17 cellular contexts compared by ENCODE assay signal in the genomic region with DNA sequence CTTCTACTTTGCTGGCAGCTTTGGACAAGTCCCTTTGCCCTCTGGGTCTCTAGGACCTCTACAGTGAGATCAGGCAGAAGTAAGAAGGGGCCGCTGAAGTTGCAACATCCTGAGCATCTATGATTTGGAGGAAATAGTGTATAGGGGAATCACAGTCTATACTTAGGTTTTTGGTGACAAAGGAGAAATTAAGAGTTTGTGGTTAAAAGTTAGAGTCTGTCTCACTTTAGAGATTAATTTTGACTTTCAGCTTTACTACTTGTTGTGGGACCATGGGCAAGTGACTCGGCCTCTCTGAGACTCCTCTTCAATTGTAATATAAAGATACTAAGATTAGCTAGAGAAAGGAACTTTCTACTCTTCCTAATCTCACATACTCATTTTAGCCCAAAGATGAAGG. TPM values are rescaled to one million over a fixed set of nuclear protein-coding genes. Genes with fewer than 3 reads are reported as not detected.
DNase-seq lines count a peak whose midpoint lies in the region; ATAC-seq and FAIRE-seq lines count a peak whose summit lies in the region.
"Had no signal": no experiment of that assay in that cellular context is flagged by ENCODE, and none has a peak within 500 bp of the region (broad histone marks: within the 10 kb centered on the region; RNA-seq: fewer than 3 reads in every experiment).

No MANE protein-coding gene starts in this region.

- peaks cover 3% of the 10 kb centered on the region for H3K36me3 Mint-ChIP-seq in activated naive CD8-positive, alpha-beta T cell treated with anti-CD3 and anti-CD28 coated beads, Interleukin-2, amount 50 U/mL, for 24 hours (ENCODE audit: low read depth)
- peaks cover 3% of the 10 kb centered on the region for H3K36me3 Mint-ChIP-seq in activated naive CD8-positive, alpha-beta T cell treated with anti-CD3 and anti-CD28 coated beads for 36 hours
- H3K36me3 Mint-ChIP-seq in activated T-helper 17 cell treated with anti-CD3 and anti-CD28 coated beads, Interleukin-2, amount 50 U/mL, for 72 hours (ENCODE audit: low read depth): no peaks in the 10 kb centered on the region
- H3K36me3 Mint-ChIP-seq: CD8-positive, alpha-beta T cell had no signal

- H3K4me1 Mint-ChIP-seq in activated naive CD8-positive, alpha-beta T cell treated with anti-CD3 and anti-CD28 coated beads, Interleukin-2, amount 50 U/mL, for 24 hours: peaks cover 12% of the 10 kb centered on the region
- peaks cover 13% of the 10 kb centered on the region for H3K4me1 Mint-ChIP-seq in activated naive CD8-positive, alpha-beta T cell treated with anti-CD3 and anti-CD28 coated beads for 36 hours
- H3K4me1 Mint-ChIP-seq in activated T-helper 17 cell treated with anti-CD3 and anti-CD28 coated beads, Interleukin-2, amount 50 U/mL, for 72 hours: peaks cover 11% of the 10 kb centered on the region

- no peak overlapping the region for H3K27ac Mint-ChIP-seq in activated naive CD8-positive, alpha-beta T cell treated with anti-CD3 and anti-CD28 coated beads, Interleukin-2, amount 50 U/mL, for 24 hours
- no peak overlapping the region for H3K27ac Mint-ChIP-seq in activated naive CD8-positive, alpha-beta T cell treated with anti-CD3 and anti-CD28 coated beads for 36 hours
- no peak overlapping the region for H3K27ac Mint-ChIP-seq in activated T-helper 17 cell treated with anti-CD3 and anti-CD28 coated beads, Interleukin-2, amount 50 U/mL, for 72 hours
- H3K27ac Mint-ChIP-seq: CD8-positive, alpha-beta T cell; H9 had no signal

- peak; percentile 35 to 43 for DNase-seq in NOMO-1 (lab: John Stamatoyannopoulos, UW; ENCODE audit: unreplicated experiment in 2 of 2)
- DNase-seq in NOMO-1 treated with dmso at 0.1 percent for 144 hours (lab: John Stamatoyannopoulos, UW; ENCODE audit: unreplicated experiment): no peak
- DNase-seq in activated naive CD8-positive, alpha-beta T cell treated with anti-CD3 and anti-CD28 coated beads, Interleukin-2, amount 50 U/mL, for 24 hours: no peak
- no peak for DNase-seq in activated naive CD8-positive, alpha-beta T cell treated with anti-CD3 and anti-CD28 coated beads for 36 hours
- DNase-seq in frontal cortex (ENCODE audit: low spot score in 2 of 2): no peak
- DNase-seq: AML-193; Calu3; CD8-positive, alpha-beta T cell; DMS79 treated with DMSO at 0.1 percent for 48 hours; GF-D8; H9; IMR-90 had no signal

- ATAC-seq in activated naive CD8-positive, alpha-beta T cell treated with anti-CD3 and anti-CD28 coated beads, Interleukin-2, amount 50 U/mL, for 24 hours: peak; percentile 29
- peak; percentile 5 for ATAC-seq in activated T-helper 17 cell treated with anti-CD3 and anti-CD28 coated beads, Interleukin-2, amount 50 U/mL, for 72 hours (replicated peaks)
- ATAC-seq in GM19463 (IDR thresholded peaks at IDR 0.05; ENCODE audit: unreplicated experiment): no peak
- ATAC-seq: A549; CD8-positive, alpha-beta T cell had no signal

- no peaks in the 10 kb centered on the region for H3K9me3 Mint-ChIP-seq in activated naive CD8-positive, alpha-beta T cell treated with anti-CD3 and anti-CD28 coated beads, Interleukin-2, amount 50 U/mL, for 24 hours
- no peaks in the 10 kb centered on the region for H3K9me3 Mint-ChIP-seq in activated naive CD8-positive, alpha-beta T cell treated with anti-CD3 and anti-CD28 coated beads for 36 hours
- no peaks in the 10 kb centered on the region for H3K9me3 Mint-ChIP-seq in activated T-helper 17 cell treated with anti-CD3 and anti-CD28 coated beads, Interleukin-2, amount 50 U/mL, for 72 hours
- H3K9me3 Mint-ChIP-seq: CD8-positive, alpha-beta T cell; H9 had no signal

- peaks cover 74% of the 10 kb centered on the region for H3K27me3 Mint-ChIP-seq in activated naive CD8-positive, alpha-beta T cell treated with anti-CD3 and anti-CD28 coated beads, Interleukin-2, amount 50 U/mL, for 24 hours
- H3K27me3 Mint-ChIP-seq in activated naive CD8-positive, alpha-beta T cell treated with anti-CD3 and anti-CD28 coated beads for 36 hours: peaks cover 89% of the 10 kb centered on the region
- peaks cover 68% of the 10 kb centered on the region for H3K27me3 Mint-ChIP-seq in activated T-helper 17 cell treated with anti-CD3 and anti-CD28 coated beads, Interleukin-2, amount 50 U/mL, for 72 hours

- H3K4me3 Mint-ChIP-seq in activated naive CD8-positive, alpha-beta T cell treated with anti-CD3 and anti-CD28 coated beads, Interleukin-2, amount 50 U/mL, for 24 hours: no peak overlapping the region
- no peak overlapping the region for H3K4me3 Mint-ChIP-seq in activated naive CD8-positive, alpha-beta T cell treated with anti-CD3 and anti-CD28 coated beads for 36 hours
- no peak overlapping the region for H3K4me3 Mint-ChIP-seq in activated T-helper 17 cell treated with anti-CD3 and anti-CD28 coated beads, Interleukin-2, amount 50 U/mL, for 72 hours
- H3K4me3 Mint-ChIP-seq: CD8-positive, alpha-beta T cell; H9 had no signal

- no peak for FAIRE-seq in frontal cortex (lab: Jason Lieb, UNC)
- FAIRE-seq: A549, H1, HTR-8/SVneo had no signal

RNA-seq across cellular contexts. Expression of gene LMX1A, which starts 33.1 kb away (rescaled TPM):
- total RNA-seq in activated naive CD8-positive, alpha-beta T cell treated with anti-CD3 and anti-CD28 coated beads for 36 hours: not detected
- total RNA-seq in activated T-helper 17 cell treated with anti-CD3 and anti-CD28 coated beads, Interleukin-2, amount 50 U/mL, for 72 hours: not detected
- not detected for total RNA-seq in frontal cortex
- total RNA-seq: Calu3; CD8-positive, alpha-beta T cell; H1; H9; IMR-90 had no signal

RNA-seq across cellular contexts. Expression of gene RXRG, which starts 55.3 kb away (rescaled TPM):
- under 1 TPM in 1 of 2 experiments, not detected in 1; 0.10 TPM for total RNA-seq in activated naive CD8-positive, alpha-beta T cell treated with anti-CD3 and anti-CD28 coated beads for 36 hours
- total RNA-seq in activated T-helper 17 cell treated with anti-CD3 and anti-CD28 coated beads, Interleukin-2, amount 50 U/mL, for 72 hours: not detected
- total RNA-seq in frontal cortex: 42.0 TPM
- total RNA-seq: Calu3; CD8-positive, alpha-beta T cell; H1; H9; IMR-90 had no signal

Comparison
In these comparisons a context has a peak if more than half of its experiments do, and no peak if none do; other contexts are left out.
1. DNase-seq: peak in NOMO-1 (2 of 2); none in NOMO-1 treated with dmso at 0.1 percent for 144 hours (single experiment), activated naive CD8-positive, alpha-beta T cell treated with anti-CD3 and anti-CD28 coated beads, Interleukin-2, amount 50 U/mL, for 24 hours (single experiment), activated naive CD8-positive, alpha-beta T cell treated with anti-CD3 and anti-CD28 coated beads for 36 hours (single experiment) and frontal cortex (0 of 2).
2. RNA of gene RXRG, which starts 55.3 kb away (total RNA-seq): 42.0 TPM in frontal cortex (single experiment); 0.10 TPM in activated naive CD8-positive, alpha-beta T cell treated with anti-CD3 and anti-CD28 coated beads for 36 hours and not detected in activated T-helper 17 cell treated with anti-CD3 and anti-CD28 coated beads, Interleukin-2, amount 50 U/mL, for 72 hours; every median in the first group is over 10 times any median in the second.